ENCODE assay signal across 10 cellular contexts in the genomic region with DNA sequence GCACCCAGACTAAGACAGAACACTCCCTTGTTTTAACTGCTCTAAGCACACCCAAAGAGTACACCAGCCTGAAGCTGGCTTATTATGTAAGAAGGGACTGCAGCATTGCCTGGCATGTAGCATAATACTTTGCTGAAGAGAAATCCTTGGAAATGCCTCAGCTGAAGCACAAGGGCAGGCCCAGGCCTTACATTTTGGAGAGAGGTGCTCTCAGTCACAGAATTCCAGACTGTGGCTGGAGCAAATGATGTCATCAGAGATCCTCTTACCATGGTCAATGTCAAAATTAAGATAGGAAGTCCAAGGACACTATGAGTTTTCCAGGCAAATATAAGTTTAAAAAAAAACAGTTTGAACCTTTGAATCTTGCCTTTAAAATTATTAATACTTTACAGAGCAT. TPM values are rescaled to one million over a fixed set of nuclear protein-coding genes. Genes with fewer than 3 reads are reported as not detected.
DNase-seq lines count a peak whose midpoint lies in the region; ATAC-seq and TF ChIP-seq lines count a peak whose summit lies in the region.
"Had no signal": no experiment of that assay in that cellular context is flagged by ENCODE, and none has a peak within 500 bp of the region (broad histone marks: within the 10 kb centered on the region; RNA-seq: fewer than 3 reads in every experiment).

No MANE protein-coding gene starts in this region.

- POLR2A ChIA-PET in WTC11 (lab: Charles Lee) (no interaction called here), Caco-2 (lab: Charles Lee) (no interaction called here)

- H3K4me1 Mint-ChIP-seq in activated T-cell treated with anti-CD3 and anti-CD28 coated beads, Interleukin-2, amount 50 U/mL, for 24 hours (ENCODE audit: low read depth): peaks cover 62% of the 10 kb centered on the region
- H3K4me1 Mint-ChIP-seq in WTC11: peaks cover 23% of the 10 kb centered on the region
- no peaks in the 10 kb centered on the region for H3K4me1 Mint-ChIP-seq in Caco-2 (ENCODE audit: low read depth, unreplicated experiment)

- CTCF ChIA-PET in WTC11 (lab: Charles Lee) (no interaction called here), Caco-2 (lab: Charles Lee) (no interaction called here)

- intact Hi-C loops in heart left ventricle (cut with DNase I) (loop anchor here in 5 of 10 donors (2.0 to 10.0 kb wide), 8 partner anchors 34 to 146 kb away; a partner anchor contains a TSS), spleen (cut with DNase I; ENCODE audit: low total_unique reads) (no loop called here), Caco-2 (cut with micrococcal nuclease; ENCODE audit: unreplicated experiment) (loop anchor here (5.0 kb wide), 1 partner anchor 161 kb away; no protein-coding TSS in a partner anchor), transverse colon (cut with DNase I; ENCODE audit: low total_unique reads) (no loop called here)

- BruUV-seq in Caco-2 (replicated peaks; lab: Mats Ljungman, UMichigan): no TSS peak

- TF ChIP-seq CTCF in WTC11 (IDR thresholded peaks at IDR 0.05): no peak
- TF ChIP-seq CTCF in heart left ventricle (IDR thresholded peaks at IDR 0.05): no peak
- TF ChIP-seq CTCF in spleen (IDR thresholded peaks at IDR 0.05 in 8 of 11, conservative IDR thresholded peaks at IDR 0.05 in 3 of 11): no peak
- TF ChIP-seq CTCF in Caco-2 (IDR thresholded peaks at IDR 0.05; ENCODE audit: insufficient read depth in 1 of 2, low read depth in 1 of 2, low read length in 1 of 2, severe bottlenecking in 1 of 2, unreplicated experiment in 1 of 2): no peak
- TF ChIP-seq CTCF in transverse colon (IDR thresholded peaks at IDR 0.05): no peak

- H3K4me1 ChIP-seq in heart left ventricle (peaks cover 0 to 40% (median 18%) of the 10 kb centered on the region in 12 donors), spleen (peaks cover 6 to 92% (median 35%) of the 10 kb centered on the region in 6 donors), Caco-2 (no peaks in the 10 kb centered on the region), transverse colon (peaks cover 0 to 4% (median 2%) of the 10 kb centered on the region in 4 donors)

- ATAC-seq in WTC11 (no peak), heart left ventricle (peak in 3 of 4 donors; percentile 8 to 27 (median 15)), HG02852 (IDR thresholded peaks at IDR 0.05; ENCODE audit: unreplicated experiment) (no peak)
- ATAC-seq: GM12878 had no signal

- no peak for TF ChIP-seq POLR2A in heart left ventricle (IDR thresholded peaks at IDR 0.05)
- no peak for TF ChIP-seq POLR2A in spleen (IDR thresholded peaks at IDR 0.05)
- TF ChIP-seq POLR2A in transverse colon (IDR thresholded peaks at IDR 0.05): no peak

- TF ChIP-seq EP300 in transverse colon (IDR thresholded peaks at IDR 0.05; ENCODE audit: low read depth): no peak

- peak overlapping the region; percentile 78 for H3K4me3 Mint-ChIP-seq in activated T-cell treated with anti-CD3 and anti-CD28 coated beads, Interleukin-2, amount 50 U/mL, for 24 hours
- peak overlapping the region; percentile 63 for H3K4me3 Mint-ChIP-seq in WTC11
- H3K4me3 Mint-ChIP-seq in Caco-2 (ENCODE audit: unreplicated experiment): no peak overlapping the region

- no peaks in the 10 kb centered on the region for H3K9me3 ChIP-seq in heart left ventricle
- H3K9me3 ChIP-seq in spleen: no peaks in the 10 kb centered on the region
- no peaks in the 10 kb centered on the region for H3K9me3 ChIP-seq in Caco-2
- no peaks in the 10 kb centered on the region for H3K9me3 ChIP-seq in transverse colon

- peaks cover 22% of the 10 kb centered on the region for H3K27me3 Mint-ChIP-seq in activated T-cell treated with anti-CD3 and anti-CD28 coated beads, Interleukin-2, amount 50 U/mL, for 24 hours
- peaks cover 9% of the 10 kb centered on the region for H3K27me3 Mint-ChIP-seq in WTC11 (ENCODE audit: low read depth)
- peaks cover 6% of the 10 kb centered on the region for H3K27me3 Mint-ChIP-seq in Caco-2 (ENCODE audit: insufficient read depth, unreplicated experiment)

- no peak overlapping the region for H3K27ac Mint-ChIP-seq in activated T-cell treated with anti-CD3 and anti-CD28 coated beads, Interleukin-2, amount 50 U/mL, for 24 hours
- H3K27ac Mint-ChIP-seq in WTC11: no peak overlapping the region
- no peak overlapping the region for H3K27ac Mint-ChIP-seq in Caco-2 (ENCODE audit: unreplicated experiment)

- H3K27me3 ChIP-seq in heart left ventricle: no peaks in the 10 kb centered on the region
- H3K27me3 ChIP-seq in spleen (replicated peaks in 1 of 7): no peaks in the 10 kb centered on the region
- H3K27me3 ChIP-seq in Caco-2 (replicated peaks; ENCODE audit: control insufficient read depth, insufficient read depth, low read length): no peaks in the 10 kb centered on the region
- H3K27me3 ChIP-seq in transverse colon: no peaks in the 10 kb centered on the region

- peak overlapping the region in 11 of 12 donors; percentile 91 to 99 (median 94) for H3K27ac ChIP-seq in heart left ventricle
- H3K27ac ChIP-seq in spleen: peak overlapping the region in 6 of 8 donors; percentile 7 to 95 (median 14)
- H3K27ac ChIP-seq in transverse colon: peak overlapping the region in 2 of 4 donors; percentile 86 to 87

- peak overlapping the region in 10 of 12 donors; percentile 8 to 97 (median 71) for H3K4me3 ChIP-seq in heart left ventricle
- peak overlapping the region in 3 of 8 donors; percentile 52 to 82 (median 68) for H3K4me3 ChIP-seq in spleen
- H3K4me3 ChIP-seq in Caco-2 (ENCODE audit: low read depth, low read length): no peak overlapping the region
- no peak overlapping the region for H3K4me3 ChIP-seq in transverse colon

- in situ Hi-C loops in transverse colon (cut with MboI; ENCODE audit: low pct_ligation_motif_present in 1 of 4, low pct_unique_long_range_greater_than_20kb in 1 of 4, low sequenced_read_pairs in 3 of 4): no loop called here

- no peaks in the 10 kb centered on the region for H3K9me3 Mint-ChIP-seq in activated T-cell treated with anti-CD3 and anti-CD28 coated beads, Interleukin-2, amount 50 U/mL, for 24 hours
- H3K9me3 Mint-ChIP-seq in WTC11: no peaks in the 10 kb centered on the region; the same call in 1 of the 2 replicates
- H3K9me3 Mint-ChIP-seq in Caco-2 (ENCODE audit: unreplicated experiment): no peaks in the 10 kb centered on the region

- H3K36me3 Mint-ChIP-seq in activated T-cell treated with anti-CD3 and anti-CD28 coated beads, Interleukin-2, amount 50 U/mL, for 24 hours (ENCODE audit: low read depth): peaks cover 10% of the 10 kb centered on the region
- H3K36me3 Mint-ChIP-seq in WTC11: no peaks in the 10 kb centered on the region; the same call in 1 of the 2 replicates
- no peaks in the 10 kb centered on the region for H3K36me3 Mint-ChIP-seq in Caco-2 (ENCODE audit: insufficient read depth, unreplicated experiment)

- no peak for DNase-seq in activated T-cell treated with anti-CD3 and anti-CD28 coated beads, Interleukin-2, amount 50 U/mL, for 24 hours
- no peak for DNase-seq in activated T-cell treated with anti-CD3 and anti-CD28 coated beads, Interleukin-2, amount 50 U/mL, for 1 hour
- DNase-seq in WTC11 (ENCODE audit: low spot score) (no peak), heart left ventricle (no peak), spleen (no peak), Caco-2 (no peak), transverse colon (no peak)
- DNase-seq: NCI-H510A had no signal

- H3K36me3 ChIP-seq in heart left ventricle (peaks cover 0 to 10% (median 0%) of the 10 kb centered on the region in 9 donors), spleen (no peaks in the 10 kb centered on the region), Caco-2 (ENCODE audit: control insufficient read depth, insufficient read depth, low read length) (no peaks in the 10 kb centered on the region), transverse colon (no peaks in the 10 kb centered on the region)

TF ChIP-seq in WTC11, 78 proteins besides CTCF, POLR2A, EP300 and RAD21:
- TF ChIP-seq, protein P1, sequence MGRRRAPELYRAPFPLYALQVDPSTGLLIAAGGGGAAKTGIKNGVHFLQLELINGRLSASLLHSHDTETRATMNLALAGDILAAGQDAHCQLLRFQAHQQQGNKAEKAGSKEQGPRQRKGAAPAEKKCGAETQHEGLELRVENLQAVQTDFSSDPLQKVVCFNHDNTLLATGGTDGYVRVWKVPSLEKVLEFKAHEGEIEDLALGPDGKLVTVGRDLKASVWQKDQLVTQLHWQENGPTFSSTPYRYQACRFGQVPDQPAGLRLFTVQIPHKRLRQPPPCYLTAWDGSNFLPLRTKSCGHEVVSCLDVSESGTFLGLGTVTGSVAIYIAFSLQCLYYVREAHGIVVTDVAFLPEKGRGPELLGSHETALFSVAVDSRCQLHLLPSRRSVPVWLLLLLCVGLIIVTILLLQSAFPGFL (CRISPR knock-in tag; IDR thresholded peaks at IDR 0.05; ENCODE audit: borderline replicate concordance): no peak
- TF ChIP-seq, protein P2, sequence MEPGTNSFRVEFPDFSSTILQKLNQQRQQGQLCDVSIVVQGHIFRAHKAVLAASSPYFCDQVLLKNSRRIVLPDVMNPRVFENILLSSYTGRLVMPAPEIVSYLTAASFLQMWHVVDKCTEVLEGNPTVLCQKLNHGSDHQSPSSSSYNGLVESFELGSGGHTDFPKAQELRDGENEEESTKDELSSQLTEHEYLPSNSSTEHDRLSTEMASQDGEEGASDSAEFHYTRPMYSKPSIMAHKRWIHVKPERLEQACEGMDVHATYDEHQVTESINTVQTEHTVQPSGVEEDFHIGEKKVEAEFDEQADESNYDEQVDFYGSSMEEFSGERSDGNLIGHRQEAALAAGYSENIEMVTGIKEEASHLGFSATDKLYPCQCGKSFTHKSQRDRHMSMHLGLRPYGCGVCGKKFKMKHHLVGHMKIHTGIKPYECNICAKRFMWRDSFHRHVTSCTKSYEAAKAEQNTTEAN (CRISPR knock-in tag; IDR thresholded peaks at IDR 0.05): no peak
- no peak for TF ChIP-seq SP1 (CRISPR knock-in tag; conservative IDR thresholded peaks at IDR 0.05)
- TF ChIP-seq JAZF1 (CRISPR knock-in tag; IDR thresholded peaks at IDR 0.05): no peak
- TF ChIP-seq, protein P3, sequence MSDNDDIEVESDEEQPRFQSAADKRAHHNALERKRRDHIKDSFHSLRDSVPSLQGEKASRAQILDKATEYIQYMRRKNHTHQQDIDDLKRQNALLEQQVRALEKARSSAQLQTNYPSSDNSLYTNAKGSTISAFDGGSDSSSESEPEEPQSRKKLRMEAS (CRISPR knock-in tag; IDR thresholded peaks at IDR 0.05): no peak
- TF ChIP-seq, protein P4, sequence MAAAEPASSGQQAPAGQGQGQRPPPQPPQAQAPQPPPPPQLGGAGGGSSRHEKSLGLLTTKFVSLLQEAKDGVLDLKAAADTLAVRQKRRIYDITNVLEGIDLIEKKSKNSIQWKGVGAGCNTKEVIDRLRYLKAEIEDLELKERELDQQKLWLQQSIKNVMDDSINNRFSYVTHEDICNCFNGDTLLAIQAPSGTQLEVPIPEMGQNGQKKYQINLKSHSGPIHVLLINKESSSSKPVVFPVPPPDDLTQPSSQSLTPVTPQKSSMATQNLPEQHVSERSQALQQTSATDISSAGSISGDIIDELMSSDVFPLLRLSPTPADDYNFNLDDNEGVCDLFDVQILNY (CRISPR knock-in tag; IDR thresholded peaks at IDR 0.05): no peak
- TF ChIP-seq ZNF423 (CRISPR knock-in tag; IDR thresholded peaks at IDR 0.05): no peak

RNA-seq across cellular contexts. Expression of a gene that starts 14.8 kb away (rescaled TPM):
- total RNA-seq in WTC11 (2021): 5.1 to 5.6 TPM (median 5.2 TPM) in 3 replicates
- total RNA-seq in heart left ventricle: 10 to 100 TPM; 40.0 to 74.7 (median 61.0) TPM
- 10 to 100 TPM; 15.2 to 31.3 TPM for polyA plus RNA-seq in heart left ventricle
- 10 to 100 TPM; 48.2 to 70.1 (median 63.7) TPM for total RNA-seq in spleen
- 10 to 100 TPM; 13.1 to 17.7 (median 16.4) TPM for polyA plus RNA-seq in spleen
- total RNA-seq in Caco-2 (2022): not detected in 2 replicates
- 10 to 100 TPM in 2 of 4 donors, 1 to 10 TPM in 2; 4.2 to 13.9 (median 8.2) TPM for total RNA-seq in transverse colon

Comparison
In these comparisons a context has a peak if more than half of its experiments do, and no peak if none do; other contexts are left out.
1. ATAC-seq: peak in heart left ventricle (3 of 4); none in WTC11 (single experiment) and HG02852 (single experiment).
2. H3K4me3 ChIP-seq: peak in heart left ventricle (10 of 12); none in Caco-2 (single experiment) and transverse colon (0 of 4).